Comparison of ENCODE assay signal across 8 cellular contexts in genomic region chr9:85740821-85741111, GRCh38. TPM values are rescaled to one million over a fixed set of nuclear protein-coding genes. Genes with fewer than 3 reads are reported as not detected.
A peak's percentile ranks its signal among the peaks of the same experiment; 100 is the strongest.
DNase-seq lines count a peak whose midpoint lies in the region; ATAC-seq and TF ChIP-seq lines count a peak whose summit lies in the region.

No MANE protein-coding gene starts in this region.

- ATAC-seq in left lobe of liver: no peak

- H3K4me2 ChIP-seq in DOHH2 (ENCODE audit: low read length): peak overlapping the region; percentile 96

- H3K27me3 ChIP-seq in DOHH2 (ENCODE audit: control insufficient read depth, low read length): no peaks in the 10 kb centered on the region
- H3K27me3 ChIP-seq in HUES64 (ENCODE audit: insufficient read depth, low read length): no peaks in the 10 kb centered on the region
- H3K27me3 ChIP-seq in spleen (replicated peaks in 1 of 7): peaks cover 0 to 6% (median 0%) of the 10 kb centered on the region in 7 donors

- peak overlapping the region; percentile 96 for H3K4me3 Mint-ChIP-seq in activated naive CD8-positive, alpha-beta T cell

- H3K27me3 Mint-ChIP-seq in activated naive CD8-positive, alpha-beta T cell: no peaks in the 10 kb centered on the region

- 6% methylated on average over 9 of the region's 9 CpGs for WGBS in HUES64
- WGBS in spleen, 5 donors: 1 to 3% (median 2%) methylated on average over 9 of the region's 9 CpGs

- peaks cover 59% of the 10 kb centered on the region for H3K79me2 ChIP-seq in DOHH2 (ENCODE audit: control insufficient read depth, low read length)

- no peak for TF ChIP-seq POLR2A in spleen (IDR thresholded peaks at IDR 0.05)

- H3K4me1 ChIP-seq in DOHH2 (ENCODE audit: control insufficient read depth, low read length) (peaks cover 23% of the 10 kb centered on the region), HUES64 (ENCODE audit: insufficient read depth, low read length) (peaks cover 32% of the 10 kb centered on the region), spleen (peaks cover 10 to 69% (median 26%) of the 10 kb centered on the region in 6 donors)

- peaks cover 9% of the 10 kb centered on the region; the same call in 1 of the 2 replicates for H4K20me1 ChIP-seq in DOHH2 (ENCODE audit: control insufficient read depth, insufficient read depth, low read depth, low read length)

- H3K27ac ChIP-seq in DOHH2 (ENCODE audit: low read depth, low read length) (peak overlapping the region; percentile 49), HUES64 (ENCODE audit: low read depth, low read length) (peak overlapping the region; percentile 92; the same call in 1 of the 2 replicates), spleen (peak overlapping the region; percentile 69 to 99 (median 97))

- H3K27ac Mint-ChIP-seq in activated naive CD8-positive, alpha-beta T cell: peak overlapping the region; percentile 97

- no peaks in the 10 kb centered on the region for H3K36me3 ChIP-seq in DOHH2 (ENCODE audit: control insufficient read depth, low read length)
- H3K36me3 ChIP-seq in HUES64 (ENCODE audit: insufficient read depth, low read length): no peaks in the 10 kb centered on the region
- H3K36me3 ChIP-seq in spleen: no peaks in the 10 kb centered on the region

- H3K4me1 Mint-ChIP-seq in activated naive CD8-positive, alpha-beta T cell (ENCODE audit: low read depth): peaks cover 39% of the 10 kb centered on the region

- no peaks in the 10 kb centered on the region for H3K9me3 ChIP-seq in DOHH2 (ENCODE audit: control insufficient read depth, insufficient read depth, low read length)
- no peaks in the 10 kb centered on the region for H3K9me3 ChIP-seq in HUES64 (ENCODE audit: insufficient read depth, low read depth, low read length)
- no peaks in the 10 kb centered on the region for H3K9me3 ChIP-seq in spleen

- H3K9me3 Mint-ChIP-seq in activated naive CD8-positive, alpha-beta T cell (ENCODE audit: low read depth): no peaks in the 10 kb centered on the region

- TF ChIP-seq CTCF in DOHH2 (IDR thresholded peaks at IDR 0.05; ENCODE audit: low read depth, low read length, poor library complexity, severe bottlenecking) (no peak), spleen (IDR thresholded peaks at IDR 0.05 in 8 of 11, conservative IDR thresholded peaks at IDR 0.05 in 3 of 11) (no peak)

- H3F3A ChIP-seq in DOHH2 (ENCODE audit: control insufficient read depth, insufficient read depth): no peaks in the 10 kb centered on the region

- peaks cover 3% of the 10 kb centered on the region for H3K36me3 Mint-ChIP-seq in activated naive CD8-positive, alpha-beta T cell

- H3K9ac ChIP-seq in HUES64 (ENCODE audit: low read depth, low read length): peak overlapping the region; percentile 88

- H3K4me3 ChIP-seq in DOHH2 (ENCODE audit: low read length): peak overlapping the region; percentile 95
- H3K4me3 ChIP-seq in HUES64 (ENCODE audit: low read length): peak overlapping the region; percentile 93
- peak overlapping the region; percentile 82 for H3K4me3 ChIP-seq in iPS-11a (ENCODE audit: low read depth, low read length)
- peak overlapping the region; percentile 64 to 97 (median 86) for H3K4me3 ChIP-seq in spleen

- intact Hi-C loops in spleen (cut with DNase I; ENCODE audit: low total_unique reads): loop anchor here (10.0 kb wide), 1 partner anchor 204 kb away; the partner anchor contains the start of gene NAA35

- no peak for DNase-seq in spleen
- no peak for DNase-seq in NCI-H226
- DNase-seq in left lobe of liver (ENCODE audit: low spot score): no peak
- no peak for DNase-seq in stimulated activated CD4-positive, alpha-beta T cell treated with anti-CD3 and anti-CD28 coated beads, Interleukin-1b, Interleukin-23, amount 100 ng/mL, for 48 hours

- no peaks in the 10 kb centered on the region for H3K9me2 ChIP-seq in DOHH2 (replicated peaks; ENCODE audit: control insufficient read depth, low read length)

RNA-seq across cellular contexts. Expression of gene AGTPBP1, which starts 1.0 kb away (rescaled TPM):
- polyA plus RNA-seq in HUES64 (2013, experiment 1 of 2): 26.9 TPM
- 34.4 TPM for polyA plus RNA-seq in HUES64 (2013, experiment 2 of 2)
- 10 to 100 TPM; 46.4 to 83.6 (median 53.3) TPM for total RNA-seq in spleen
- polyA plus RNA-seq in spleen: 1 to 10 TPM; 5.3 to 8.9 (median 7.7) TPM
- 4.3 TPM for total RNA-seq in left lobe of liver
